In genomic region chr7:129091484-129092002, GRCh38 we compare ENCODE assay signal across 8 cellular contexts. TPM values are rescaled to one million over a fixed set of nuclear protein-coding genes. Genes with fewer than 3 reads are reported as not detected.
DNase-seq lines count a peak whose midpoint lies in the region; ATAC-seq and TF ChIP-seq lines count a peak whose summit lies in the region.

No MANE protein-coding gene starts in this region.

- ATAC-seq in GM18498 (IDR thresholded peaks at IDR 0.05; ENCODE audit: unreplicated experiment) = peak; percentile 50
- peak; percentile 94 for ATAC-seq in naive thymus-derived CD4-positive, alpha-beta T cell
- peak; percentile 85 for ATAC-seq in stimulated activated effector memory CD8-positive, alpha-beta T cell treated with anti-CD3 and anti-CD28 coated beads, Interleukin-12 subunit alpha, Interleukin-12 subunit beta, amount 100 ng/mL, for 72 hours

- H3K4me1 Mint-ChIP-seq in IgD-negative memory B cell = peaks cover 25 to 31% (median 26%) of the 10 kb centered on the region in 3 donors
- H3K4me1 Mint-ChIP-seq in naive thymus-derived CD4-positive, alpha-beta T cell = peaks cover 14 to 35% (median 26%) of the 10 kb centered on the region in 7 donors
- peaks cover 13% of the 10 kb centered on the region for H3K4me1 Mint-ChIP-seq in stimulated activated effector memory CD8-positive, alpha-beta T cell treated with anti-CD3 and anti-CD28 coated beads, Interleukin-12 subunit alpha, Interleukin-12 subunit beta, amount 100 ng/mL, for 72 hours

- WGBS in esophagus squamous epithelium, 2 donors = 9 to 12% methylated on average over 10 to 11 of the region's 11 CpGs

- no peaks in the 10 kb centered on the region for H3K9me3 Mint-ChIP-seq in IgD-negative memory B cell
- H3K9me3 Mint-ChIP-seq in naive thymus-derived CD4-positive, alpha-beta T cell = no peaks in the 10 kb centered on the region
- no peaks in the 10 kb centered on the region for H3K9me3 Mint-ChIP-seq in stimulated activated effector memory CD8-positive, alpha-beta T cell treated with anti-CD3 and anti-CD28 coated beads, Interleukin-12 subunit alpha, Interleukin-12 subunit beta, amount 100 ng/mL, for 72 hours

- H3K4me3 Mint-ChIP-seq in IgD-negative memory B cell = peak overlapping the region in 1 of 4 donors; percentile 79
- peak overlapping the region in 1 of 10 donors; percentile 49 for H3K4me3 Mint-ChIP-seq in naive thymus-derived CD4-positive, alpha-beta T cell
- H3K4me3 Mint-ChIP-seq in stimulated activated effector memory CD8-positive, alpha-beta T cell treated with anti-CD3 and anti-CD28 coated beads, Interleukin-12 subunit alpha, Interleukin-12 subunit beta, amount 100 ng/mL, for 72 hours = no peak overlapping the region

- intact Hi-C loops in esophagus squamous epithelium (cut with DNase I) = loop anchor here (5.0 kb wide), 1 partner anchor 184 kb away; no protein-coding TSS in a partner anchor
- intact Hi-C loops in naive thymus-derived CD4-positive, alpha-beta T cell (cut with micrococcal nuclease) = loop anchor here (1.0 to 10.0 kb wide), 11 partner anchors 37 to 250 kb away; partner anchors contain the start of genes TNPO3 (in 1 of the 2) and TSPAN33 (in 1 of the 2)

- H3K9me3 ChIP-seq in OCI-LY3 (ENCODE audit: insufficient read depth, low read length) = no peaks in the 10 kb centered on the region
- no peaks in the 10 kb centered on the region for H3K9me3 ChIP-seq in esophagus squamous epithelium
- H3K9me3 ChIP-seq in naive thymus-derived CD4-positive, alpha-beta T cell (ENCODE audit: control insufficient read depth in 2 of 3, low read length in 3 of 3) = no peaks in the 10 kb centered on the region

- DNase-seq in A172 (ENCODE audit: low spot score) (peak; percentile 56), activated T-cell treated with anti-CD3 and anti-CD28 coated beads for 4 hours (peak; percentile 86), esophagus squamous epithelium (lab: John Stamatoyannopoulos, UW) (peak; percentile 16)
- peak; percentile 69 to 91 (median 79) for DNase-seq in naive thymus-derived CD4-positive, alpha-beta T cell
- DNase-seq in stimulated activated effector memory CD8-positive, alpha-beta T cell treated with anti-CD3 and anti-CD28 coated beads, Interleukin-12 subunit alpha, Interleukin-12 subunit beta, amount 100 ng/mL, for 72 hours (ENCODE audit: low spot score in 2 of 2) = peak; percentile 93 to 97

- H4K20me1 ChIP-seq in OCI-LY3 (ENCODE audit: insufficient read depth, low read length) = no peaks in the 10 kb centered on the region

- H3K4me2 ChIP-seq in OCI-LY3 (ENCODE audit: low read length) = peak overlapping the region; percentile 89

- peak overlapping the region; percentile 4 to 77 (median 75) for H3K27ac Mint-ChIP-seq in IgD-negative memory B cell
- peak overlapping the region in 5 of 9 donors; percentile 34 to 86 (median 46) for H3K27ac Mint-ChIP-seq in naive thymus-derived CD4-positive, alpha-beta T cell
- no peak overlapping the region for H3K27ac Mint-ChIP-seq in stimulated activated effector memory CD8-positive, alpha-beta T cell treated with anti-CD3 and anti-CD28 coated beads, Interleukin-12 subunit alpha, Interleukin-12 subunit beta, amount 100 ng/mL, for 72 hours

- TF ChIP-seq CTCF in OCI-LY3 (IDR thresholded peaks at IDR 0.05; ENCODE audit: low read depth, low read length) = peak; percentile 98
- peak; percentile 93 to 98 (median 96) for TF ChIP-seq CTCF in esophagus squamous epithelium (IDR thresholded peaks at IDR 0.05)

- peak overlapping the region; percentile 79 for H2AFZ ChIP-seq in OCI-LY3 (ENCODE audit: low read depth, low read length)

- no peaks in the 10 kb centered on the region for H3K36me3 ChIP-seq in OCI-LY3 (replicated peaks; ENCODE audit: low read depth, low read length)
- no peaks in the 10 kb centered on the region for H3K36me3 ChIP-seq in esophagus squamous epithelium
- no peaks in the 10 kb centered on the region for H3K36me3 ChIP-seq in naive thymus-derived CD4-positive, alpha-beta T cell (ENCODE audit: control insufficient read depth in 2 of 3, insufficient read depth in 3 of 3, low read length in 3 of 3)

- CTCF ChIA-PET in naive thymus-derived CD4-positive, alpha-beta T cell (lab: Charles Lee) = interaction anchor here (0.6 to 2.2 kb wide), 20 partner anchors 8 to 996 kb away, joined by 3 to 8 read pairs (median 4); partner anchors contain the start of genes TNPO3 and TSPAN33

- no peak for TF ChIP-seq POLR2A in esophagus squamous epithelium (IDR thresholded peaks at IDR 0.05)

- POLR2A ChIA-PET in naive thymus-derived CD4-positive, alpha-beta T cell (lab: Charles Lee) = interaction anchor here (0.6 kb wide), 2 partner anchors 151 to 969 kb away, joined by 4 to 7 read pairs; no protein-coding TSS in a partner anchor

- no peaks in the 10 kb centered on the region for H3K79me2 ChIP-seq in OCI-LY3 (ENCODE audit: low read length)

- peaks cover 2% of the 10 kb centered on the region for H3K36me3 Mint-ChIP-seq in IgD-negative memory B cell
- no peaks in the 10 kb centered on the region for H3K36me3 Mint-ChIP-seq in naive thymus-derived CD4-positive, alpha-beta T cell
- H3K36me3 Mint-ChIP-seq in stimulated activated effector memory CD8-positive, alpha-beta T cell treated with anti-CD3 and anti-CD28 coated beads, Interleukin-12 subunit alpha, Interleukin-12 subunit beta, amount 100 ng/mL, for 72 hours = no peaks in the 10 kb centered on the region

- no peaks in the 10 kb centered on the region for H3K27me3 Mint-ChIP-seq in IgD-negative memory B cell
- no peaks in the 10 kb centered on the region for H3K27me3 Mint-ChIP-seq in naive thymus-derived CD4-positive, alpha-beta T cell

- H3K27ac ChIP-seq in OCI-LY3 (ENCODE audit: low read length) (peak overlapping the region; percentile 16; the same call in 1 of the 2 replicates), esophagus squamous epithelium (no peak overlapping the region)
- H3K27ac ChIP-seq in naive thymus-derived CD4-positive, alpha-beta T cell (ENCODE audit: low read depth, low read length) = no peak overlapping the region

- peak overlapping the region; percentile 58 for H3K4me3 ChIP-seq in OCI-LY3 (ENCODE audit: low read length)
- no peak overlapping the region for H3K4me3 ChIP-seq in esophagus squamous epithelium
- H3K4me3 ChIP-seq in naive thymus-derived CD4-positive, alpha-beta T cell (ENCODE audit: low read length) = no peak overlapping the region

- H3K27me3 ChIP-seq in OCI-LY3 (ENCODE audit: low read depth, low read length) (no peaks in the 10 kb centered on the region), esophagus squamous epithelium (peaks cover 0 to 19% (median 0%) of the 10 kb centered on the region in 4 donors)
- no peaks in the 10 kb centered on the region for H3K27me3 ChIP-seq in naive thymus-derived CD4-positive, alpha-beta T cell (ENCODE audit: control insufficient read depth in 2 of 2, insufficient read depth in 2 of 2, low read length in 2 of 2)

- H3K9ac ChIP-seq in OCI-LY3 (ENCODE audit: low read length) = peak overlapping the region; percentile 45

- H3K4me1 ChIP-seq in OCI-LY3 (ENCODE audit: low read length) (peaks cover 44% of the 10 kb centered on the region), esophagus squamous epithelium (peaks cover 0 to 5% (median 0%) of the 10 kb centered on the region in 3 donors)
- peaks cover 0 to 16% of the 10 kb centered on the region in 2 donors for H3K4me1 ChIP-seq in naive thymus-derived CD4-positive, alpha-beta T cell (ENCODE audit: control insufficient read depth in 2 of 2, insufficient read depth in 2 of 2, low read length in 2 of 2)

RNA-seq across cellular contexts. Expression of gene TNPO3, which starts 36.6 kb away (rescaled TPM):
- total RNA-seq in A172 (2014; rRNA removed; shearing (Covaris generic)) = 41.6 and 44.2 TPM in 2 replicates
- 36.7 TPM for polyA plus RNA-seq in IgD-negative memory B cell
- 10 to 100 TPM; 26.4 to 49.6 (median 39.3) TPM for total RNA-seq in esophagus squamous epithelium
- total RNA-seq in naive thymus-derived CD4-positive, alpha-beta T cell = 10 to 100 TPM; 28.6 to 40.6 (median 39.6) TPM
- polyA plus RNA-seq in naive thymus-derived CD4-positive, alpha-beta T cell = 10 to 100 TPM; 30.4 to 37.7 TPM

RNA-seq across cellular contexts. Expression of gene TSPAN33, which starts 53.0 kb away (rescaled TPM):
- 11.3 and 12.6 TPM in 2 replicates for total RNA-seq in A172 (2014; rRNA removed; shearing (Covaris generic))
- 55.0 TPM for polyA plus RNA-seq in IgD-negative memory B cell
- 1 to 10 TPM in 3 of 4 donors, under 1 TPM in 1; 0.44 to 5.9 (median 4.0) TPM for total RNA-seq in esophagus squamous epithelium
- total RNA-seq in naive thymus-derived CD4-positive, alpha-beta T cell = 10 to 100 TPM in 1 of 5 experiments, 1 to 10 TPM in 4; 1.8 to 14.8 (median 3.6) TPM
- 10 to 100 TPM in 1 of 2 donors, 1 to 10 TPM in 1; 3.3 to 13.0 TPM for polyA plus RNA-seq in naive thymus-derived CD4-positive, alpha-beta T cell

Comparison
In these comparisons a context has a peak if more than half of its experiments do, and no peak if none do; other contexts are left out.
1. DNase-seq: peak in every context shown above with its lines; median percentile 95 in stimulated activated effector memory CD8-positive, alpha-beta T cell treated with anti-CD3 and anti-CD28 coated beads, Interleukin-12 subunit alpha, Interleukin-12 subunit beta, amount 100 ng/mL, for 72 hours; 86 in activated T-cell treated with anti-CD3 and anti-CD28 coated beads for 4 hours; 79 in naive thymus-derived CD4-positive, alpha-beta T cell; 56 in A172; 16 in esophagus squamous epithelium.